In the genomic region with DNA sequence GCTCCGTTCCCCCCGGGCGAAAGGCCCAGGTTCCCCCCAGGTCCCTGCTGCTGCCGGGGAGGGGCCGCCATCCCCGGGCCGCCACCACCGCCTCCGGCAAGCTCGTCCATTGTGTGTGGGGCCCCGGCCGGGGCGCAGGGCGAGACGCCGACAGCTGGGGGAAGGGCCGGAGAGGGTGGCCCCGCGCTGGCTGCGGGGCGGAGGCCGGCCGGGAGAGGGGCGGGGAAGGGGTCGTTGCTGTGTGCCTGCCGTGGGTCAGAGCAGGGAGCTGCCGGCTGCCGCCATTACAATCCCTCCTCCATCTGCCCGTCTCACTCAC, we compare ENCODE assay signal across 1 cellular context.
TF ChIP-seq lines count a peak whose summit lies in the region.

A gene with protein sequence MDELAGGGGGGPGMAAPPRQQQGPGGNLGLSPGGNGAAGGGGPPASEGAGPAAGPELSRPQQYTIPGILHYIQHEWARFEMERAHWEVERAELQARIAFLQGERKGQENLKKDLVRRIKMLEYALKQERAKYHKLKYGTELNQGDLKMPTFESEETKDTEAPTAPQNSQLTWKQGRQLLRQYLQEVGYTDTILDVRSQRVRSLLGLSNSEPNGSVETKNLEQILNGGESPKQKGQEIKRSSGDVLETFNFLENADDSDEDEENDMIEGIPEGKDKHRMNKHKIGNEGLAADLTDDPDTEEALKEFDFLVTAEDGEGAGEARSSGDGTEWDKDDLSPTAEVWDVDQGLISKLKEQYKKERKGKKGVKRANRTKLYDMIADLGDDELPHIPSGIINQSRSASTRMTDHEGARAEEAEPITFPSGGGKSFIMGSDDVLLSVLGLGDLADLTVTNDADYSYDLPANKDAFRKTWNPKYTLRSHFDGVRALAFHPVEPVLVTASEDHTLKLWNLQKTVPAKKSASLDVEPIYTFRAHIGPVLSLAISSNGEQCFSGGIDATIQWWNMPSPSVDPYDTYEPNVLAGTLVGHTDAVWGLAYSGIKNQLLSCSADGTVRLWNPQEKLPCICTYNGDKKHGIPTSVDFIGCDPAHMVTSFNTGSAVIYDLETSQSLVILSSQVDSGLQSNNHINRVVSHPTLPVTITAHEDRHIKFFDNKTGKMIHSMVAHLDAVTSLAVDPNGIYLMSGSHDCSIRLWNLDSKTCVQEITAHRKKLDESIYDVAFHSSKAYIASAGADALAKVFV (minus strand): TSS at position 304 of the 319 bp plus-strand sequence. CDS start 194 bp downstream, at position 110.

TF ChIP-seq in HepG2, 621 proteins besides CTCF, POLR2A, EP300 and RAD21 (continued from another document and continues in another):
- peak; percentile 81; the same call in 1 of the 2 replicates for TF ChIP-seq PREB (CRISPR knock-in tag; IDR thresholded peaks at IDR 0.05)
- peak; percentile 89; the same call in 1 of the 2 replicates for TF ChIP-seq ZFP91 (CRISPR knock-in tag; IDR thresholded peaks at IDR 0.05; ENCODE audit: borderline replicate concordance)
- TF ChIP-seq, protein P1, sequence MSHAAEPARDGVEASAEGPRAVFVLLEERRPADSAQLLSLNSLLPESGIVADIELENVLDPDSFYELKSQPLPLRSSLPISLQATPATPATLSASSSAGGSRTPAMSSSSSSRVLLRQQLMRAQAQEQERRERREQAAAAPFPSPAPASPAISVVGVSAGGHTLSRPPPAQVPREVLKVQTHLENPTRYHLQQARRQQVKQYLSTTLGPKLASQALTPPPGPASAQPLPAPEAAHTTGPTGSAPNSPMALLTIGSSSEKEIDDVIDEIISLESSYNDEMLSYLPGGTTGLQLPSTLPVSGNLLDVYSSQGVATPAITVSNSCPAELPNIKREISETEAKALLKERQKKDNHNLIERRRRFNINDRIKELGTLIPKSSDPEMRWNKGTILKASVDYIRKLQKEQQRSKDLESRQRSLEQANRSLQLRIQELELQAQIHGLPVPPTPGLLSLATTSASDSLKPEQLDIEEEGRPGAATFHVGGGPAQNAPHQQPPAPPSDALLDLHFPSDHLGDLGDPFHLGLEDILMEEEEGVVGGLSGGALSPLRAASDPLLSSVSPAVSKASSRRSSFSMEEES (CRISPR knock-in tag; IDR thresholded peaks at IDR 0.05), result no peak
- no peak for TF ChIP-seq ZNF468 (CRISPR knock-in tag; IDR thresholded peaks at IDR 0.05)
- TF ChIP-seq PAWR (CRISPR knock-in tag; IDR thresholded peaks at IDR 0.05; ENCODE audit: borderline replicate concordance), result no peak
- peak; percentile 79 for TF ChIP-seq ZNF674 (CRISPR knock-in tag; IDR thresholded peaks at IDR 0.05; ENCODE audit: low read depth)
- TF ChIP-seq ZSCAN20 (CRISPR knock-in tag; IDR thresholded peaks at IDR 0.05; ENCODE audit: borderline replicate concordance), result no peak; the same call in 1 of the 2 replicates
- no peak for TF ChIP-seq MATR3 (CRISPR knock-in tag; IDR thresholded peaks at IDR 0.05)
- no peak for TF ChIP-seq CBX5 (CRISPR knock-in tag; IDR thresholded peaks at IDR 0.05; ENCODE audit: borderline replicate concordance)
- peak; percentile 86 for TF ChIP-seq MED8 (CRISPR knock-in tag; IDR thresholded peaks at IDR 0.05; ENCODE audit: insufficient replicate concordance)
- TF ChIP-seq REXO4 (CRISPR knock-in tag; IDR thresholded peaks at IDR 0.05; ENCODE audit: borderline replicate concordance), result no peak
- TF ChIP-seq FOXP4 (CRISPR knock-in tag; IDR thresholded peaks at IDR 0.05), result peak; percentile 8; the same call in 1 of the 2 replicates
- TF ChIP-seq ZNF784 (CRISPR knock-in tag; IDR thresholded peaks at IDR 0.05; ENCODE audit: borderline replicate concordance), result peak; percentile 70; the same call in 1 of the 2 replicates
- TF ChIP-seq ZNF607 (CRISPR knock-in tag; IDR thresholded peaks at IDR 0.05; ENCODE audit: borderline replicate concordance), result peak; percentile 28
- TF ChIP-seq ZNF354B (CRISPR knock-in tag; IDR thresholded peaks at IDR 0.05), result no peak
- TF ChIP-seq ZNF850 (CRISPR knock-in tag; conservative IDR thresholded peaks at IDR 0.05), result peak; percentile 7; the same call in 1 of the 2 replicates
- no peak for TF ChIP-seq RORA (CRISPR knock-in tag; IDR thresholded peaks at IDR 0.05)
- TF ChIP-seq ZNF44 (CRISPR knock-in tag; IDR thresholded peaks at IDR 0.05), result peak; percentile 7; the same call in 1 of the 2 replicates
- TF ChIP-seq ZNF777 (CRISPR knock-in tag; IDR thresholded peaks at IDR 0.05), result 0 out of 2 replicates have a peak, but pooled peaks have one; percentile 8
- TF ChIP-seq ATM (IDR thresholded peaks at IDR 0.05; ENCODE audit: borderline replicate concordance), result no peak
- peak; percentile 24 for TF ChIP-seq TAF1 (CRISPR knock-in tag; IDR thresholded peaks at IDR 0.05)
- peak; percentile 95; the same call in 1 of the 2 replicates for TF ChIP-seq ZSCAN30 (CRISPR knock-in tag; IDR thresholded peaks at IDR 0.05)
- TF ChIP-seq KAT7 (CRISPR knock-in tag; IDR thresholded peaks at IDR 0.05; ENCODE audit: borderline replicate concordance), result peak; percentile 50; the same call in 1 of the 2 replicates
- TF ChIP-seq, protein P2, sequence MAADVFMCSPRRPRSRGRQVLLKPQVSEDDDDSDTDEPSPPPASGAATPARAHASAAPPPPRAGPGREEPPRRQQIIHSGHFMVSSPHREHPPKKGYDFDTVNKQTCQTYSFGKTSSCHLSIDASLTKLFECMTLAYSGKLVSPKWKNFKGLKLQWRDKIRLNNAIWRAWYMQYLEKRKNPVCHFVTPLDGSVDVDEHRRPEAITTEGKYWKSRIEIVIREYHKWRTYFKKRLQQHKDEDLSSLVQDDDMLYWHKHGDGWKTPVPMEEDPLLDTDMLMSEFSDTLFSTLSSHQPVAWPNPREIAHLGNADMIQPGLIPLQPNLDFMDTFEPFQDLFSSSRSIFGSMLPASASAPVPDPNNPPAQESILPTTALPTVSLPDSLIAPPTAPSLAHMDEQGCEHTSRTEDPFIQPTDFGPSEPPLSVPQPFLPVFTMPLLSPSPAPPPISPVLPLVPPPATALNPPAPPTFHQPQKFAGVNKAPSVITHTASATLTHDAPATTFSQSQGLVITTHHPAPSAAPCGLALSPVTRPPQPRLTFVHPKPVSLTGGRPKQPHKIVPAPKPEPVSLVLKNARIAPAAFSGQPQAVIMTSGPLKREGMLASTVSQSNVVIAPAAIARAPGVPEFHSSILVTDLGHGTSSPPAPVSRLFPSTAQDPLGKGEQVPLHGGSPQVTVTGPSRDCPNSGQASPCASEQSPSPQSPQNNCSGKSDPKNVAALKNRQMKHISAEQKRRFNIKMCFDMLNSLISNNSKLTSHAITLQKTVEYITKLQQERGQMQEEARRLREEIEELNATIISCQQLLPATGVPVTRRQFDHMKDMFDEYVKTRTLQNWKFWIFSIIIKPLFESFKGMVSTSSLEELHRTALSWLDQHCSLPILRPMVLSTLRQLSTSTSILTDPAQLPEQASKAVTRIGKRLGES (CRISPR knock-in tag; IDR thresholded peaks at IDR 0.05; ENCODE audit: borderline replicate concordance), result peak; percentile 73; the same call in 1 of the 2 replicates
- TF ChIP-seq ZNF138 (CRISPR knock-in tag; IDR thresholded peaks at IDR 0.05; ENCODE audit: low read depth), result peak; percentile 81; the same call in 1 of the 2 replicates
- TF ChIP-seq, protein P3, sequence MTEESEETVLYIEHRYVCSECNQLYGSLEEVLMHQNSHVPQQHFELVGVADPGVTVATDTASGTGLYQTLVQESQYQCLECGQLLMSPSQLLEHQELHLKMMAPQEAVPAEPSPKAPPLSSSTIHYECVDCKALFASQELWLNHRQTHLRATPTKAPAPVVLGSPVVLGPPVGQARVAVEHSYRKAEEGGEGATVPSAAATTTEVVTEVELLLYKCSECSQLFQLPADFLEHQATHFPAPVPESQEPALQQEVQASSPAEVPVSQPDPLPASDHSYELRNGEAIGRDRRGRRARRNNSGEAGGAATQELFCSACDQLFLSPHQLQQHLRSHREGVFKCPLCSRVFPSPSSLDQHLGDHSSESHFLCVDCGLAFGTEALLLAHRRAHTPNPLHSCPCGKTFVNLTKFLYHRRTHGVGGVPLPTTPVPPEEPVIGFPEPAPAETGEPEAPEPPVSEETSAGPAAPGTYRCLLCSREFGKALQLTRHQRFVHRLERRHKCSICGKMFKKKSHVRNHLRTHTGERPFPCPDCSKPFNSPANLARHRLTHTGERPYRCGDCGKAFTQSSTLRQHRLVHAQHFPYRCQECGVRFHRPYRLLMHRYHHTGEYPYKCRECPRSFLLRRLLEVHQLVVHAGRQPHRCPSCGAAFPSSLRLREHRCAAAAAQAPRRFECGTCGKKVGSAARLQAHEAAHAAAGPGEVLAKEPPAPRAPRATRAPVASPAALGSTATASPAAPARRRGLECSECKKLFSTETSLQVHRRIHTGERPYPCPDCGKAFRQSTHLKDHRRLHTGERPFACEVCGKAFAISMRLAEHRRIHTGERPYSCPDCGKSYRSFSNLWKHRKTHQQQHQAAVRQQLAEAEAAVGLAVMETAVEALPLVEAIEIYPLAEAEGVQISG (CRISPR knock-in tag; IDR thresholded peaks at IDR 0.05), result no peak
- TF ChIP-seq ZNF562 (CRISPR knock-in tag; IDR thresholded peaks at IDR 0.05; ENCODE audit: borderline replicate concordance), result no peak
- peak; percentile 2 for TF ChIP-seq PHF5A (CRISPR knock-in tag; IDR thresholded peaks at IDR 0.05; ENCODE audit: low read depth, unreplicated experiment)
- 0 out of 2 replicates have a peak, but pooled peaks have one; percentile 3 for TF ChIP-seq ZNF441 (CRISPR knock-in tag; IDR thresholded peaks at IDR 0.05; ENCODE audit: borderline replicate concordance)
- TF ChIP-seq ZNF83 (CRISPR knock-in tag; IDR thresholded peaks at IDR 0.05; ENCODE audit: borderline replicate concordance), result peak; percentile 1; the same call in 1 of the 2 replicates
- 0 out of 2 replicates have a peak, but pooled peaks have one; percentile 5 for TF ChIP-seq STAT5B (CRISPR knock-in tag; IDR thresholded peaks at IDR 0.05)
- 0 out of 2 replicates have a peak, but pooled peaks have one; percentile 63 for TF ChIP-seq BCL3 (CRISPR knock-in tag; IDR thresholded peaks at IDR 0.05)
- peak; percentile 83 for TF ChIP-seq ZNF740 (CRISPR knock-in tag; IDR thresholded peaks at IDR 0.05)
- TF ChIP-seq DPF2 (CRISPR knock-in tag; IDR thresholded peaks at IDR 0.05; ENCODE audit: borderline replicate concordance, low read depth), result no peak; the same call in 1 of the 2 replicates
- TF ChIP-seq, protein P4, sequence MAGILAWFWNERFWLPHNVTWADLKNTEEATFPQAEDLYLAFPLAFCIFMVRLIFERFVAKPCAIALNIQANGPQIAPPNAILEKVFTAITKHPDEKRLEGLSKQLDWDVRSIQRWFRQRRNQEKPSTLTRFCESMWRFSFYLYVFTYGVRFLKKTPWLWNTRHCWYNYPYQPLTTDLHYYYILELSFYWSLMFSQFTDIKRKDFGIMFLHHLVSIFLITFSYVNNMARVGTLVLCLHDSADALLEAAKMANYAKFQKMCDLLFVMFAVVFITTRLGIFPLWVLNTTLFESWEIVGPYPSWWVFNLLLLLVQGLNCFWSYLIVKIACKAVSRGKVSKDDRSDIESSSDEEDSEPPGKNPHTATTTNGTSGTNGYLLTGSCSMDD (CRISPR knock-in tag; IDR thresholded peaks at IDR 0.05), result 0 out of 2 replicates have a peak, but pooled peaks have one; percentile 20
- TF ChIP-seq MXD3 (CRISPR knock-in tag; IDR thresholded peaks at IDR 0.05), result peak; percentile 85; the same call in 1 of the 2 replicates
